Comparison of ENCODE assay signal across 23 cellular contexts in genomic region chr9:76452839-76453238, GRCh38. TPM values are rescaled to one million over a fixed set of nuclear protein-coding genes. Genes with fewer than 3 reads are reported as not detected.
DNase-seq lines count a peak whose midpoint lies in the region; ATAC-seq and TF ChIP-seq lines count a peak whose summit lies in the region.
"Had no signal": no experiment of that assay in that cellular context is flagged by ENCODE, and none has a peak within 500 bp of the region (broad histone marks: within the 10 kb centered on the region; RNA-seq: fewer than 3 reads in every experiment).

No MANE protein-coding gene starts in this region.

- no peaks in the 10 kb centered on the region for H3K9me3 Mint-ChIP-seq in activated T-helper 17 cell treated with anti-CD3 and anti-CD28 coated beads, Interleukin-2, amount 50 U/mL, for 72 hours
- peaks cover 5% of the 10 kb centered on the region for H3K9me3 Mint-ChIP-seq in nephron progenitor cell
- H3K9me3 Mint-ChIP-seq: effector memory CD8-positive, alpha-beta T cell had no signal

- DNase-seq in DMS153 treated with DMSO at 0.1 percent for 48 hours (lab: John Stamatoyannopoulos, UW; ENCODE audit: unreplicated experiment) (peak; percentile 26), NCI-H1092 (lab: John Stamatoyannopoulos, UW) (peak; percentile 47), nephron progenitor cell (no peak)
- DNase-seq in activated T-cell treated with anti-CD3 and anti-CD28 coated beads, Interleukin-2, amount 50 U/mL, for 1 hour: no peak
- DNase-seq in stimulated activated CD4-positive, alpha-beta T cell treated with anti-CD3 and anti-CD28 coated beads, Interleukin-15, amount 100 ng/mL, for 24 hours: no peak
- DNase-seq: activated T-cell treated with anti-CD3 and anti-CD28 coated beads, Interleukin-2, amount 50 U/mL, for 72 hours; body of pancreas; COR-L47; effector memory CD8-positive, alpha-beta T cell; heart left ventricle; left ventricle myocardium inferior; MG63; midbrain; NCI-H1930; NCI-H510A; stimulated activated CD4-positive, alpha-beta T cell treated with anti-CD3 and anti-CD28 coated beads, Interleukin-1b, Interleukin-23, amount 100 ng/mL, for 48 hours; stimulated activated naive CD4-positive, alpha-beta T cell treated with Interleukin-2 at 50 U/mL for 16 hours; tibial artery had no signal

- no peaks in the 10 kb centered on the region for H3K27me3 Mint-ChIP-seq in activated T-helper 17 cell treated with anti-CD3 and anti-CD28 coated beads, Interleukin-2, amount 50 U/mL, for 72 hours
- H3K27me3 Mint-ChIP-seq in nephron progenitor cell (ENCODE audit: low read depth, poor library complexity): peaks cover 3% of the 10 kb centered on the region
- H3K27me3 Mint-ChIP-seq: activated naive CD8-positive, alpha-beta T cell; effector memory CD8-positive, alpha-beta T cell; progenitor cell of endocrine pancreas had no signal

- H3K27ac Mint-ChIP-seq in activated T-helper 17 cell treated with anti-CD3 and anti-CD28 coated beads, Interleukin-2, amount 50 U/mL, for 72 hours: peak overlapping the region; percentile 24
- H3K27ac Mint-ChIP-seq in nephron progenitor cell: peak overlapping the region; percentile 47
- H3K27ac Mint-ChIP-seq: activated naive CD8-positive, alpha-beta T cell; activated T-cell treated with anti-CD3 and anti-CD28 coated beads, Interleukin-2, amount 50 U/mL, for 72 hours; effector memory CD8-positive, alpha-beta T cell; IgD-negative memory B cell; progenitor cell of endocrine pancreas had no signal

- H3K4me3 Mint-ChIP-seq in activated T-helper 17 cell treated with anti-CD3 and anti-CD28 coated beads, Interleukin-2, amount 50 U/mL, for 72 hours: no peak overlapping the region
- no peak overlapping the region for H3K4me3 Mint-ChIP-seq in nephron progenitor cell
- H3K4me3 Mint-ChIP-seq: activated naive CD8-positive, alpha-beta T cell; activated T-cell treated with anti-CD3 and anti-CD28 coated beads, Interleukin-2, amount 50 U/mL, for 72 hours; effector memory CD8-positive, alpha-beta T cell; IgD-negative memory B cell had no signal

- peaks cover 23% of the 10 kb centered on the region for H3K36me3 Mint-ChIP-seq in activated T-helper 17 cell treated with anti-CD3 and anti-CD28 coated beads, Interleukin-2, amount 50 U/mL, for 72 hours (ENCODE audit: low read depth)
- peaks cover 4% of the 10 kb centered on the region for H3K36me3 Mint-ChIP-seq in nephron progenitor cell (ENCODE audit: low read depth)
- H3K36me3 Mint-ChIP-seq: activated naive CD8-positive, alpha-beta T cell; IgD-negative memory B cell had no signal

- ATAC-seq in activated T-helper 17 cell treated with anti-CD3 and anti-CD28 coated beads, Interleukin-2, amount 50 U/mL, for 72 hours (replicated peaks): no peak
- no peak for ATAC-seq in GM21367 (IDR thresholded peaks at IDR 0.05; ENCODE audit: unreplicated experiment)
- ATAC-seq: activated T-cell treated with anti-CD3 and anti-CD28 coated beads, Interleukin-2, amount 50 U/mL, for 72 hours; body of pancreas; effector memory CD8-positive, alpha-beta T cell; heart left ventricle had no signal

- H3K4me1 Mint-ChIP-seq in activated T-helper 17 cell treated with anti-CD3 and anti-CD28 coated beads, Interleukin-2, amount 50 U/mL, for 72 hours: peaks cover 7% of the 10 kb centered on the region
- peaks cover 21% of the 10 kb centered on the region for H3K4me1 Mint-ChIP-seq in nephron progenitor cell

- TF ChIP-seq CTCF in nephron progenitor cell (IDR thresholded peaks at IDR 0.05): no peak

RNA-seq across cellular contexts. Expression of gene GCNT1, which starts 6.1 kb away (rescaled TPM):
- 10 to 100 TPM in 1 of 2 donors, 1 to 10 TPM in 1; 8.7 to 11.4 TPM for total RNA-seq in activated T-helper 17 cell treated with anti-CD3 and anti-CD28 coated beads, Interleukin-2, amount 50 U/mL, for 72 hours

RNA-seq across cellular contexts. Expression of gene RFK, which starts 58.6 kb away (rescaled TPM):
- 10 to 100 TPM in 1 of 2 donors, 1 to 10 TPM in 1; 7.9 to 16.8 TPM for total RNA-seq in activated T-helper 17 cell treated with anti-CD3 and anti-CD28 coated beads, Interleukin-2, amount 50 U/mL, for 72 hours

Comparison
In these comparisons a context has a peak if more than half of its experiments do, and no peak if none do; other contexts are left out.
1. DNase-seq: peak in DMS153 treated with DMSO at 0.1 percent for 48 hours (single experiment) and NCI-H1092 (single experiment); none in nephron progenitor cell (single experiment), activated T-cell treated with anti-CD3 and anti-CD28 coated beads, Interleukin-2, amount 50 U/mL, for 1 hour (single experiment) and stimulated activated CD4-positive, alpha-beta T cell treated with anti-CD3 and anti-CD28 coated beads, Interleukin-15, amount 100 ng/mL, for 24 hours (single experiment).